ENCODE assay signal across 12 cellular contexts in the genomic region with DNA sequence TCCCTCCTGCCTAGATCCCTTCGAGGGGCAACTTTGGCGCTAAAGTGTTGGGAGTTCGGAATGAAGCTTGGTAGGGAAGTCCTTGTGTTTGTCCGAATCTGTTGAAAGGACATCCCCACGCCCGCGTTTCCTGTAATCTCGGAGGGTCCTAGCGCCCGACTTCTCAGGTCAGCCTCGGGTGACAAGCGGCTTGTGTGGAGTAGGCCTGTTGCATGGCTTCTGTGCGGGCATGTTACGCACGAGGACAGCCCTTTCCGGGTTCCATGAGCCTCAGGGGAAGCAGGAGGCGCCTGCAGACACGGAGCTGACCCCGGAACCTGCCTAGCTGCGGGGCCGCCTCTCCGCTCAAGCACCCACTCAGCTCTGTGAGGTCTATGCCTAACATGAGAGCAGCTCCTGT. TPM values are rescaled to one million over a fixed set of nuclear protein-coding genes. Genes with fewer than 3 reads are reported as not detected.
DNase-seq lines count a peak whose midpoint lies in the region; ATAC-seq and TF ChIP-seq lines count a peak whose summit lies in the region.
"Had no signal": no experiment of that assay in that cellular context is flagged by ENCODE, and none has a peak within 500 bp of the region (broad histone marks: within the 10 kb centered on the region; RNA-seq: fewer than 3 reads in every experiment).

No MANE protein-coding gene starts in this region.

- no peaks in the 10 kb centered on the region for H3K9me3 Mint-ChIP-seq in stimulated activated naive CD8-positive, alpha-beta T cell treated with anti-CD3 and anti-CD28 coated beads, Interleukin-15, Interleukin-2, amounts not matched to agents 100 ng/mL and 50 ng/mL, for 24 hours
- no peaks in the 10 kb centered on the region for H3K9me3 Mint-ChIP-seq in dendritic cell treated with granulocyte-macrophage colony-stimulating factor and Interleukin-4, amounts not matched to agents 40 ng/mL and 50 ng/mL, for 4 days
- no peaks in the 10 kb centered on the region for H3K9me3 Mint-ChIP-seq in neural crest cell

- H3K4me1 ChIP-seq in vagina, result peaks cover 55% of the 10 kb centered on the region

- H3K4me3 Mint-ChIP-seq in stimulated activated naive CD8-positive, alpha-beta T cell treated with anti-CD3 and anti-CD28 coated beads, Interleukin-15, Interleukin-2, amounts not matched to agents 100 ng/mL and 50 ng/mL, for 24 hours, result peak overlapping the region; percentile 17
- H3K4me3 Mint-ChIP-seq in dendritic cell treated with granulocyte-macrophage colony-stimulating factor and Interleukin-4, amounts not matched to agents 40 ng/mL and 50 ng/mL, for 4 days, result no peak overlapping the region
- no peak overlapping the region for H3K4me3 Mint-ChIP-seq in neural crest cell

- no peaks in the 10 kb centered on the region for H3K27me3 ChIP-seq in vagina

- TF ChIP-seq CTCF in neural crest cell (conservative IDR thresholded peaks at IDR 0.05) (no peak), vagina (IDR thresholded peaks at IDR 0.05) (no peak)

- H3K27ac Mint-ChIP-seq in stimulated activated naive CD8-positive, alpha-beta T cell treated with anti-CD3 and anti-CD28 coated beads, Interleukin-15, Interleukin-2, amounts not matched to agents 100 ng/mL and 50 ng/mL, for 24 hours, result no peak overlapping the region
- H3K27ac Mint-ChIP-seq in dendritic cell treated with granulocyte-macrophage colony-stimulating factor and Interleukin-4, amounts not matched to agents 40 ng/mL and 50 ng/mL, for 4 days, result peak overlapping the region; percentile 42
- peak overlapping the region; percentile 35 for H3K27ac Mint-ChIP-seq in neural crest cell (ENCODE audit: unreplicated experiment)

- H3K4me1 Mint-ChIP-seq in stimulated activated naive CD8-positive, alpha-beta T cell treated with anti-CD3 and anti-CD28 coated beads, Interleukin-15, Interleukin-2, amounts not matched to agents 100 ng/mL and 50 ng/mL, for 24 hours (ENCODE audit: low read depth), result peaks cover 71% of the 10 kb centered on the region
- peaks cover 58% of the 10 kb centered on the region for H3K4me1 Mint-ChIP-seq in dendritic cell treated with granulocyte-macrophage colony-stimulating factor and Interleukin-4, amounts not matched to agents 40 ng/mL and 50 ng/mL, for 4 days (ENCODE audit: low read depth)
- peaks cover 45% of the 10 kb centered on the region for H3K4me1 Mint-ChIP-seq in neural crest cell

- H3K27ac ChIP-seq in vagina, result peak overlapping the region; percentile 95

- peaks cover 36% of the 10 kb centered on the region for H3K36me3 Mint-ChIP-seq in stimulated activated naive CD8-positive, alpha-beta T cell treated with anti-CD3 and anti-CD28 coated beads, Interleukin-15, Interleukin-2, amounts not matched to agents 100 ng/mL and 50 ng/mL, for 24 hours (ENCODE audit: low read depth)
- peaks cover 75% of the 10 kb centered on the region for H3K36me3 Mint-ChIP-seq in dendritic cell treated with granulocyte-macrophage colony-stimulating factor and Interleukin-4, amounts not matched to agents 40 ng/mL and 50 ng/mL, for 4 days (ENCODE audit: low read depth)
- H3K36me3 Mint-ChIP-seq in neural crest cell (ENCODE audit: low read depth), result peaks cover 3% of the 10 kb centered on the region

- intact Hi-C loops in dendritic cell treated with granulocyte-macrophage colony-stimulating factor and Interleukin-4, amounts not matched to agents 40 ng/mL and 50 ng/mL, for 4 days (cut with micrococcal nuclease), result loop anchor here (5.0 kb wide), 2 partner anchors 35 to 105 kb away; no protein-coding TSS in a partner anchor
- intact Hi-C loops in vagina (cut with DNase I), result no loop called here

- ATAC-seq in stimulated activated naive CD8-positive, alpha-beta T cell treated with anti-CD3 and anti-CD28 coated beads, Interleukin-15, Interleukin-2, amounts not matched to agents 100 U/mL and 50 U/mL, for 24 hours, result no peak
- ATAC-seq in GM19324 (IDR thresholded peaks at IDR 0.05; ENCODE audit: low FRiP score, unreplicated experiment), result no peak

- no peaks in the 10 kb centered on the region for H3K27me3 Mint-ChIP-seq in stimulated activated naive CD8-positive, alpha-beta T cell treated with anti-CD3 and anti-CD28 coated beads, Interleukin-15, Interleukin-2, amounts not matched to agents 100 ng/mL and 50 ng/mL, for 24 hours
- no peaks in the 10 kb centered on the region for H3K27me3 Mint-ChIP-seq in dendritic cell treated with granulocyte-macrophage colony-stimulating factor and Interleukin-4, amounts not matched to agents 40 ng/mL and 50 ng/mL, for 4 days
- no peaks in the 10 kb centered on the region for H3K27me3 Mint-ChIP-seq in neural crest cell (ENCODE audit: low read depth)

- no peak for TF ChIP-seq POLR2A in vagina (IDR thresholded peaks at IDR 0.05)

- H3K4me3 ChIP-seq in vagina, result no peak overlapping the region

- DNase-seq in stimulated activated naive CD8-positive, alpha-beta T cell treated with anti-CD3 and anti-CD28 coated beads, Interleukin-15, Interleukin-2, amounts not matched to agents 100 U/mL and 50 U/mL, for 24 hours, result no peak
- DNase-seq in neural crest cell (ENCODE audit: low read depth, low spot score) (no peak), vagina (ENCODE audit: extremely low spot score in 2 of 2) (no peak), NCI-H2081 (lab: John Stamatoyannopoulos, UW) (no peak)
- DNase-seq in activated CD4-positive, CD25-positive, alpha-beta regulatory T cell treated with anti-CD3 and anti-CD28 coated beads, Interleukin-2, amount 50 U/mL, for 72 hours, result no peak
- DNase-seq: COR-L47, GOT3, NCI-H2107, posterior cingulate gyrus had no signal

- no peaks in the 10 kb centered on the region for H3K9me3 ChIP-seq in vagina

- peaks cover 0 to 12% of the 10 kb centered on the region in 2 donors for H3K36me3 ChIP-seq in vagina

RNA-seq across cellular contexts. Expression of a gene that starts 28.4 kb away (rescaled TPM):
- total RNA-seq in neural crest cell (31.2 and 37.6 TPM in 2 replicates), vagina (40.5 TPM)
